In the genomic region with DNA sequence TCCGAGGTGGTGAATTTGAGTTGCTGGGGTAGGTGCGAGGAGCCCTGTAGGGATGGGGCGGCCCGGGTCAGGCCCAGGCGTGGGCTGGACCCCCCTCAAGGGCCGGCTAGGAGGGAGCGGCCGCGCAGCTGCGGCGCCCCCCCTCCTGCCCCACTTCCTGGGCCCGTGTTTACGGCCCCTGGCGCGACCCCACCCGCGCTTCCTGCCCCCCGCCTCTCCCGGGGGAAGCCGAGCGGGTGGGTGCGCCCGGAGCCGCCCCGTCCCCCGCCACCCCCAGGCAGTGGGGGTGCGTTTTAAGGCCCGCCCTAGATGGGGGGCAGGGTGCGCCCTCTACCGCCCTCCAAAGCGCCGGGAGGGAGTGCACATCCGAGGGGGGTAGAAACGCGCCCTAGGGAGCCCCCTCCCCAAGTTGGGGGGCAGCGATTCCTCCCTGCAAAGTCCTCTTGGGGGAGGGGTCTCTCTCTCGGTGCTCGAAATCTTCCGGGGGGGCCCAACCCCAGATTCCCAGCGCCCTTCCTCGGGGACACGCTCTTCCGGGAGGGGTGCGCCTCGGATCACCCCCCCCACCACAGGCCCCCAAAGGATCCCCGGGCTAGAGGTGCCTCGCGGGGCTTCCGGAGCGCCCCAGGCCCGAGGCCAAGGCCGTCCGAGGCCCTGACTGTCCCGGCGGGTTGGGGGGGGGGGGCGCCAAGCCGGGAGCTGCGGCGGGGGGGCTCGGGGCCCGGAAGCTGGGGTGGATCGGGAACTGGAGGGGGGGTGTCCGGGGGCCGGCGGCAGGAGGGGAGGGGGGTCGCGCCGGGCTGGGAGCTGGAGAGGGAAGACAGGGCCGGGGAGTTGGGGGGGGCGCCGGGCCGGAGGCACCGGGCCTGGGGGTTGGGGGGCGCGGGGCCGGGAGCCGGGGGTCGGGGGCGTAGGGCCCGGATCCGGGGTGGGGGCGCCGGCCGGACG, we compare ENCODE assay signal across 8 cellular contexts. TPM values are rescaled to one million over a fixed set of nuclear protein-coding genes. Genes with fewer than 3 reads are reported as not detected.
A peak's percentile ranks its signal among the peaks of the same experiment; 100 is the strongest.
DNase-seq lines count a peak whose midpoint lies in the region; ATAC-seq and TF ChIP-seq lines count a peak whose summit lies in the region.

No MANE protein-coding gene starts in this region.

- peaks cover 36% of the 10 kb centered on the region for H3K36me3 ChIP-seq in skeletal muscle satellite cell (ENCODE audit: insufficient read depth, low read length)

- ATAC-seq in SK-N-SH treated with all-trans-retinoic acid at 6 μM for 48 hours (peak; percentile 75), HG02588 (IDR thresholded peaks at IDR 0.05; ENCODE audit: unreplicated experiment) (no peak)

- peak overlapping the region; percentile 96 for H3K4me3 ChIP-seq in skeletal muscle satellite cell (ENCODE audit: low read length)

- H3K27ac ChIP-seq in angular gyrus (ENCODE audit: low read depth, low read length): peak overlapping the region; percentile 91

- peaks cover 26% of the 10 kb centered on the region for H3K4me1 ChIP-seq in skeletal muscle satellite cell (ENCODE audit: control insufficient read depth, insufficient read depth, low read length)

- peak overlapping the region; percentile 92 for H3K9ac ChIP-seq in skeletal muscle satellite cell (ENCODE audit: low read depth, low read length)

- DNase-seq in DMS 273 (lab: John Stamatoyannopoulos, UW; ENCODE audit: unreplicated experiment) (peak; percentile 54), DMS 273 treated with DMSO at 0.1 percent for 48 hours (lab: John Stamatoyannopoulos, UW) (no peak), hypothalamus (lab: John Stamatoyannopoulos, UW) (peak in 35 of 51 donors; percentile 9 to 70 (median 41)), cerebellar nuclear complex (lab: John Stamatoyannopoulos, UW) (no peak)

- no peaks in the 10 kb centered on the region for H3K9me3 ChIP-seq in skeletal muscle satellite cell (replicated peaks; ENCODE audit: low read length)

- H3K4me2 ChIP-seq in skeletal muscle satellite cell (ENCODE audit: low read length): peak overlapping the region; percentile 97

- no peaks in the 10 kb centered on the region for H3K27me3 ChIP-seq in skeletal muscle satellite cell (ENCODE audit: control insufficient read depth, insufficient read depth, low read length)

TF ChIP-seq in SK-N-SH treated with all-trans-retinoic acid at 6 μM for 48 hours, 23 proteins besides CTCF, POLR2A, EP300 and RAD21:
- peak; percentile 96 for TF ChIP-seq PATZ1 (CRISPR knock-in tag; IDR thresholded peaks at IDR 0.05; ENCODE audit: borderline replicate concordance)
- TF ChIP-seq BACH2 (CRISPR knock-in tag; IDR thresholded peaks at IDR 0.05; ENCODE audit: borderline replicate concordance): no peak
TF ChIP-seq in SK-N-SH treated with all-trans-retinoic acid at 6 μM for 48 hours: peak in this region for 1.

RNA-seq across cellular contexts. Expression of gene TLE5, which starts 0.8 kb away (rescaled TPM):
- total RNA-seq in skeletal muscle satellite cell (2012; rRNA removed): 115 and 174 TPM in 2 replicates

RNA-seq across cellular contexts. Expression of gene TLE2, which starts 32.4 kb away (rescaled TPM):
- total RNA-seq in skeletal muscle satellite cell (2012; rRNA removed): 0.44 and 0.76 TPM in 2 replicates

RNA-seq across cellular contexts. Expression of gene GNA11, which starts 32.7 kb away (rescaled TPM):
- 51.0 and 61.8 TPM in 2 replicates for total RNA-seq in skeletal muscle satellite cell (2012; rRNA removed)

Comparison
In these comparisons a context has a peak if more than half of its experiments do, and no peak if none do; other contexts are left out.
1. DNase-seq: peak in DMS 273 (single experiment) and hypothalamus (35 of 51); none in DMS 273 treated with DMSO at 0.1 percent for 48 hours (single experiment) and cerebellar nuclear complex (0 of 2).